ENCODE assay signal across 28 cellular contexts in genomic region chr19:4324228-4324627, GRCh38. TPM values are rescaled to one million over a fixed set of nuclear protein-coding genes. Genes with fewer than 3 reads are reported as not detected.
DNase-seq lines count a peak whose midpoint lies in the region; ATAC-seq and TF ChIP-seq lines count a peak whose summit lies in the region.
"Had no signal": no experiment of that assay in that cellular context is flagged by ENCODE, and none has a peak within 500 bp of the region (broad histone marks: within the 10 kb centered on the region; RNA-seq: fewer than 3 reads in every experiment).

No MANE protein-coding gene starts in this region.

- H3K27ac ChIP-seq in cardiac muscle cell (peak overlapping the region; percentile 23), RWPE1 (peak overlapping the region; percentile 44)
- H3K27ac ChIP-seq: BLaER1 had no signal

- no peaks in the 10 kb centered on the region for H3K9me3 ChIP-seq in cardiac muscle cell (ENCODE audit: low read depth)

- peaks cover 0 to 4% of the 10 kb centered on the region in 2 donors for H3K27me3 Mint-ChIP-seq in T-cell

- CTCF ChIA-PET in RWPE1 (lab: Yijun Ruan, JAX): interaction anchor here (0.6 to 1.2 kb wide), 2 partner anchors 42 to 50 kb away, joined by 3 read pairs; no protein-coding TSS in a partner anchor
- CTCF ChIA-PET in T-cell (lab: Charles Lee): no interaction called here

- no peak for ATAC-seq in T-cell (replicated peaks in 1 of 4)
- ATAC-seq: GM12878 had no signal

- intact Hi-C loops in cardiac septum (cut with DNase I): no loop called here

- H3K9me3 Mint-ChIP-seq in T-cell: peaks cover 0 to 5% (median 0%) of the 10 kb centered on the region in 3 donors

- no peaks in the 10 kb centered on the region for H3K27me3 ChIP-seq in cardiac muscle cell
- H3K27me3 ChIP-seq: BE2C had no signal

- no peak overlapping the region for H3K4me3 ChIP-seq in cardiac muscle cell
- H3K4me3 ChIP-seq: BLaER1, GM12878 had no signal

- peaks cover 23 to 35% (median 25%) of the 10 kb centered on the region in 3 donors for H3K4me1 Mint-ChIP-seq in T-cell

- H3K36me3 Mint-ChIP-seq in T-cell: no peaks in the 10 kb centered on the region
- H3K36me3 Mint-ChIP-seq: CD4-positive, CD25-positive, alpha-beta regulatory T cell; CD8-positive, alpha-beta memory T cell had no signal

- H3K4me3 Mint-ChIP-seq in T-cell: peak overlapping the region in 2 of 3 donors; percentile 3 to 24
- H3K4me3 Mint-ChIP-seq: CD14-positive monocyte had no signal

- no peak for DNase-seq in cardiac muscle cell (ENCODE audit: low read depth in 1 of 2, low spot score in 1 of 2)
- DNase-seq in cardiac septum (ENCODE audit: low spot score): no peak
- no peak for DNase-seq in RWPE1 (ENCODE audit: low spot score)
- DNase-seq in T-cell: no peak
- DNase-seq in NCI-H510A treated with DMSO at 0.1 percent for 48 hours (lab: John Stamatoyannopoulos, UW): no peak
- DNase-seq in GOT3 (lab: John Stamatoyannopoulos, UW): no peak
- DNase-seq: 8988T; ACHN; BE2C; C1 segment of cervical spinal cord; CD4-positive, alpha-beta memory T cell; CD4-positive, CD25-positive, alpha-beta regulatory T cell; CD8-positive, alpha-beta memory T cell; COR-L47; DMS 273 treated with DMSO at 0.1 percent for 48 hours; DMS153; DMS53; DMS79; DND-41; EL; GDM1 had no signal

- H3K4me1 ChIP-seq in cardiac muscle cell (ENCODE audit: low read depth): no peaks in the 10 kb centered on the region

- no peaks in the 10 kb centered on the region for H3K36me3 ChIP-seq in cardiac muscle cell
- H3K36me3 ChIP-seq: BE2C had no signal

- H3K27ac Mint-ChIP-seq in T-cell: no peak overlapping the region
- H3K27ac Mint-ChIP-seq: CD14-positive monocyte; CD4-positive, CD25-positive, alpha-beta regulatory T cell; CD8-positive, alpha-beta memory T cell had no signal

- TF ChIP-seq CTCF in cardiac muscle cell (IDR thresholded peaks at IDR 0.05; ENCODE audit: low read depth, low read length) (no peak), RWPE1 (conservative IDR thresholded peaks at IDR 0.05; ENCODE audit: low read depth) (no peak)

- POLR2A ChIA-PET in RWPE1 (lab: Yijun Ruan, JAX; ENCODE audit: low non-redundant PET): no interaction called here
- POLR2A ChIA-PET in T-cell (lab: Charles Lee): interaction anchor here in 1 of 2 donors (0.5 kb wide), 1 partner anchor 35 kb away, joined by 9 read pairs; no protein-coding TSS in a partner anchor

RNA-seq across cellular contexts. Expression of gene STAP2, which starts 14.4 kb away (rescaled TPM):
- 12.3 and 18.0 TPM in 2 replicates for total RNA-seq in cardiac muscle cell
- 18.7 and 20.3 TPM in 2 replicates for polyA plus RNA-seq in cardiac muscle cell
- total RNA-seq in cardiac septum: 0.83 TPM
- total RNA-seq in T-cell: 1 to 10 TPM; 2.3 to 3.7 (median 2.9) TPM

RNA-seq across cellular contexts. Expression of gene MPND, which starts 19.1 kb away (rescaled TPM):
- total RNA-seq in cardiac muscle cell (14.4 and 19.8 TPM in 2 replicates), cardiac septum (14.9 TPM), T-cell (10 to 100 TPM; 10.7 to 27.3 (median 22.6) TPM)
- 19.2 and 24.3 TPM in 2 replicates for polyA plus RNA-seq in cardiac muscle cell

RNA-seq across cellular contexts. Expression of gene FSD1, which starts 19.8 kb away (rescaled TPM):
- 16.3 and 24.7 TPM in 2 replicates for total RNA-seq in cardiac muscle cell
- 18.5 and 23.2 TPM in 2 replicates for polyA plus RNA-seq in cardiac muscle cell
- total RNA-seq in cardiac septum: 0.24 TPM
- 1 to 10 TPM; 2.8 to 4.1 (median 3.4) TPM for total RNA-seq in T-cell
- polyA plus RNA-seq: CD14-positive monocyte had no signal

RNA-seq across cellular contexts. Expression of gene TMIGD2, which starts 22.0 kb away (rescaled TPM):
- total RNA-seq in cardiac muscle cell (0.92 and 2.5 TPM in 2 replicates), cardiac septum (not detected), T-cell (10 to 100 TPM; 13.5 to 44.0 (median 32.4) TPM)
- polyA plus RNA-seq in cardiac muscle cell: 0.84 and 2.9 TPM in 2 replicates
- total RNA-seq: A673, Daoy, G401 had no signal
- polyA plus RNA-seq: AG04450 had no signal

RNA-seq across cellular contexts. Expression of gene SHD, which starts 45.2 kb away (rescaled TPM):
- total RNA-seq in cardiac muscle cell: 78.4 and 144 TPM in 2 replicates
- polyA plus RNA-seq in cardiac muscle cell: 93.2 and 129 TPM in 2 replicates
- total RNA-seq in cardiac septum: not detected
- under 1 TPM in 1 of 5 donors, not detected in 4; 0.19 TPM for total RNA-seq in T-cell
- total RNA-seq: A673; CD4-positive, CD25-positive, alpha-beta regulatory T cell; CD8-positive, alpha-beta memory T cell; Daoy; G401; GM12878 had no signal
- polyA plus RNA-seq: AG04450; CD14-positive monocyte; CD4-positive, alpha-beta memory T cell; CD4-positive, CD25-positive, alpha-beta regulatory T cell; CD8-positive, alpha-beta memory T cell had no signal
